ENCODE assay signal across 21 cellular contexts in genomic region chr21:42569732-42570301, GRCh38. TPM values are rescaled to one million over a fixed set of nuclear protein-coding genes. Genes with fewer than 3 reads are reported as not detected.
A peak's percentile ranks its signal among the peaks of the same experiment; 100 is the strongest.
DNase-seq lines count a peak whose midpoint lies in the region; ATAC-seq, FAIRE-seq and TF ChIP-seq lines count a peak whose summit lies in the region.
"Had no signal": no experiment of that assay in that cellular context is flagged by ENCODE, and none has a peak within 500 bp of the region (broad histone marks: within the 10 kb centered on the region; RNA-seq: fewer than 3 reads in every experiment).

No MANE protein-coding gene starts in this region.

- no peak for TF ChIP-seq POLR2A in right lobe of liver (IDR thresholded peaks at IDR 0.05)
- no peak for TF ChIP-seq POLR2A in HepG2 (IDR thresholded peaks at IDR 0.05; ENCODE audit: insufficient read depth in 1 of 2, low read depth in 2 of 2, low read length in 2 of 2)

- peaks cover 78% of the 10 kb centered on the region for H3K36me3 Mint-ChIP-seq in endodermal cell (ENCODE audit: low read depth)

- DNase-seq in right lobe of liver (peak; percentile 12 to 60 (median 46)), HepG2 (ENCODE audit: low spot score) (no peak), endodermal cell (peak; percentile 25), posterior vena cava (ENCODE audit: low spot score) (peak; percentile 55), mucosa of gallbladder (ENCODE audit: low spot score) (no peak), NCI-H345 (lab: John Stamatoyannopoulos, UW) (no peak)
- DNase-seq: activated B cell treated with CpG ODN at 0.5 μM for 24 hours; activated naive CD8-positive, alpha-beta T cell treated with anti-CD3 and anti-CD28 coated beads, Interleukin-2, amount 50 U/mL, for 24 hours; left ventricle myocardium inferior; MM.1S; NCI-H1436; NCI-H774; OCI-M1; retina had no signal

- TF ChIP-seq RAD21 in HepG2 (CRISPR knock-in tag; IDR thresholded peaks at IDR 0.05), result no peak

- H3K4me2 ChIP-seq in HepG2 (ENCODE audit: low read depth, low read length), result no peak overlapping the region

- H3K4me3 Mint-ChIP-seq in endodermal cell, result no peak overlapping the region
- H3K4me3 Mint-ChIP-seq: activated B cell treated with CpG ODN at 0.5 μM for 24 hours; activated naive CD8-positive, alpha-beta T cell treated with anti-CD3 and anti-CD28 coated beads, Interleukin-2, amount 50 U/mL, for 24 hours; IgD-negative memory B cell had no signal

- ATAC-seq in right lobe of liver (peak in 3 of 4 donors; percentile 24 to 72 (median 32)), HepG2 (no peak), GM18909 (IDR thresholded peaks at IDR 0.05; ENCODE audit: poor library complexity, unreplicated experiment) (no peak)
- ATAC-seq: activated naive CD8-positive, alpha-beta T cell treated with anti-CD3 and anti-CD28 coated beads, Interleukin-2, amount 50 U/mL, for 24 hours had no signal

- no peak for FAIRE-seq in HepG2 (lab: Jason Lieb, UNC)
- FAIRE-seq: endometrium had no signal

- in situ Hi-C loops in HepG2 (cut with HindIII; ENCODE audit: extremely low pct_ligation_motif_present, low pct_unique_long_range_greater_than_20kb), result no loop called here

- H3K4me1 ChIP-seq in right lobe of liver, result no peaks in the 10 kb centered on the region
- no peaks in the 10 kb centered on the region for H3K4me1 ChIP-seq in HepG2 (ENCODE audit: insufficient read depth, low read length)
- H3K4me1 ChIP-seq in endodermal cell (ENCODE audit: control insufficient read depth, insufficient read depth, low read length), result no peaks in the 10 kb centered on the region
- H3K4me1 ChIP-seq: breast epithelium, left ventricle myocardium inferior had no signal

- no peaks in the 10 kb centered on the region for H3K79me2 ChIP-seq in HepG2 (ENCODE audit: insufficient read depth, low read length)

- intact Hi-C loops in right lobe of liver (cut with DNase I), result no loop called here
- intact Hi-C loops in HepG2 (cut with micrococcal nuclease; ENCODE audit: unreplicated experiment), result loop anchor here (5.0 kb wide), 1 partner anchor 43 kb away; no protein-coding TSS in a partner anchor
- intact Hi-C loops in posterior vena cava (cut with DNase I), result no loop called here

- H4K20me1 ChIP-seq in HepG2 (ENCODE audit: insufficient read depth, low read length), result no peaks in the 10 kb centered on the region

- H3K27ac Mint-ChIP-seq in endodermal cell, result no peak overlapping the region
- H3K27ac Mint-ChIP-seq: activated B cell treated with CpG ODN at 0.5 μM for 24 hours; activated naive CD8-positive, alpha-beta T cell treated with anti-CD3 and anti-CD28 coated beads, Interleukin-2, amount 50 U/mL, for 24 hours; activated T-helper 2 cell treated with anti-CD3 and anti-CD28 coated beads, Interferon-gamma antibody, Interleukin-2, Interleukin-4, amounts not matched to agents 10 μg/mL and 5 μg/mL and 100 μg/mL, durations not matched to agents 14 hours and 24 hours and 36 hours; IgD-negative memory B cell had no signal

- H3K4me1 Mint-ChIP-seq in endodermal cell, result no peaks in the 10 kb centered on the region
- H3K4me1 Mint-ChIP-seq: activated B cell treated with CpG ODN at 0.5 μM for 24 hours; activated naive CD8-positive, alpha-beta T cell treated with anti-CD3 and anti-CD28 coated beads, Interleukin-2, amount 50 U/mL, for 24 hours had no signal

- CTCF ChIA-PET in HepG2 (lab: Yijun Ruan, JAX; ENCODE audit: low intra/inter-chr PET ratio, low total read pairs), result no interaction called here

- H3K9ac ChIP-seq in HepG2 (ENCODE audit: insufficient read depth, low read depth, low read length), result no peak overlapping the region
- no peak overlapping the region for H3K9ac ChIP-seq in endodermal cell (ENCODE audit: extremely low read depth, low read length, poor library complexity, severe bottlenecking)

- no peak overlapping the region for H2AFZ ChIP-seq in HepG2 (ENCODE audit: low read length)

- H3K27me3 ChIP-seq in right lobe of liver (no peaks in the 10 kb centered on the region), HepG2 (ENCODE audit: control insufficient read depth in 1 of 2, insufficient read depth in 2 of 2, low read length in 2 of 2) (peaks cover 2 to 7% of the 10 kb centered on the region in 2 experiments; a peak in 3 of 5 replicates), endodermal cell (ENCODE audit: control insufficient read depth, insufficient read depth, low read length, poor library complexity, severe bottlenecking) (no peaks in the 10 kb centered on the region)
- H3K27me3 ChIP-seq: breast epithelium had no signal

- H3K36me3 ChIP-seq in right lobe of liver (peaks cover 0 to 6% (median 0%) of the 10 kb centered on the region in 4 donors), HepG2 (replicated peaks in 1 of 2; ENCODE audit: control insufficient read depth in 1 of 2, insufficient read depth in 2 of 2, low read length in 2 of 2) (no peaks in the 10 kb centered on the region), endodermal cell (ENCODE audit: control insufficient read depth, insufficient read depth, low read length) (no peaks in the 10 kb centered on the region)
- H3K36me3 ChIP-seq: breast epithelium had no signal

- no peak overlapping the region for H3K27ac ChIP-seq in right lobe of liver
- H3K27ac ChIP-seq in HepG2 (ENCODE audit: extremely low read length, insufficient read depth, low read length), result no peak overlapping the region
- H3K27ac ChIP-seq in endodermal cell (ENCODE audit: low read depth, low read length), result no peak overlapping the region
- H3K27ac ChIP-seq: breast epithelium, coronary artery, HL-60, left ventricle myocardium inferior had no signal

- 40% methylated on average over 6 of the region's 31 CpGs for WGBS in right lobe of liver (ENCODE audit: insufficient coverage, low coverage, low lambda C conversion rate, missing lambda C conversion rate)
- 55% methylated on average over 16 of the region's 31 CpGs for WGBS in HepG2 (ENCODE audit: low lambda C conversion rate)
- WGBS in endodermal cell (ENCODE audit: insufficient coverage in 1 of 2, insufficient read length in 1 of 2), 2 experiments, result 90 to 93% methylated on average over 16 to 31 of the region's 31 CpGs

- TF ChIP-seq EP300 in HepG2 (IDR thresholded peaks at IDR 0.05; ENCODE audit: low read depth in 2 of 2, low read length in 2 of 2) (no peak), HepG2 (CRISPR knock-in tag; IDR thresholded peaks at IDR 0.05; ENCODE audit: borderline replicate concordance) (no peak)

- H3K9me3 Mint-ChIP-seq in endodermal cell, result no peaks in the 10 kb centered on the region
- H3K9me3 Mint-ChIP-seq: activated B cell treated with CpG ODN at 0.5 μM for 24 hours; activated naive CD8-positive, alpha-beta T cell treated with anti-CD3 and anti-CD28 coated beads, Interleukin-2, amount 50 U/mL, for 24 hours; activated T-helper 2 cell treated with anti-CD3 and anti-CD28 coated beads, Interferon-gamma antibody, Interleukin-2, Interleukin-4, amounts not matched to agents 10 μg/mL and 5 μg/mL and 100 μg/mL, durations not matched to agents 14 hours and 24 hours and 36 hours; IgD-negative memory B cell had no signal

- no peaks in the 10 kb centered on the region for H3K27me3 Mint-ChIP-seq in endodermal cell (ENCODE audit: insufficient read depth)
- H3K27me3 Mint-ChIP-seq: activated B cell treated with CpG ODN at 0.5 μM for 24 hours; activated naive CD8-positive, alpha-beta T cell treated with anti-CD3 and anti-CD28 coated beads, Interleukin-2, amount 50 U/mL, for 24 hours; IgD-negative memory B cell had no signal

- POLR2A ChIA-PET in HepG2 (lab: Yijun Ruan, JAX), result no interaction called here

- H3K4me3 ChIP-seq in right lobe of liver, result no peak overlapping the region
- H3K4me3 ChIP-seq in HepG2 (replicated peaks in 1 of 3; ENCODE audit: insufficient read depth in 1 of 3, low read depth in 2 of 3, low read length in 3 of 3), result no peak overlapping the region
- H3K4me3 ChIP-seq in endodermal cell (ENCODE audit: low read length), result no peak overlapping the region
- H3K4me3 ChIP-seq: breast epithelium, coronary artery, left ventricle myocardium inferior had no signal

- H3K9me3 ChIP-seq in right lobe of liver, result no peaks in the 10 kb centered on the region
- no peaks in the 10 kb centered on the region for H3K9me3 ChIP-seq in HepG2 (ENCODE audit: low read length)
- H3K9me3 ChIP-seq in endodermal cell (ENCODE audit: control insufficient read depth, low read length), result no peaks in the 10 kb centered on the region
- H3K9me3 ChIP-seq: breast epithelium, left ventricle myocardium inferior had no signal

- BruUV-seq in HepG2 (replicated peaks; lab: Mats Ljungman, UMichigan), result no TSS peak

- TF ChIP-seq CTCF in right lobe of liver (IDR thresholded peaks at IDR 0.05) (no peak), HepG2 (CRISPR knock-in tag; IDR thresholded peaks at IDR 0.05) (no peak), endodermal cell (conservative IDR thresholded peaks at IDR 0.05) (no peak)

TF ChIP-seq in HepG2, 621 proteins besides CTCF, POLR2A, EP300 and RAD21 (continues in another document):
- no peak for TF ChIP-seq ZKSCAN8 (CRISPR knock-in tag; IDR thresholded peaks at IDR 0.05; ENCODE audit: borderline replicate concordance)

RNA-seq across cellular contexts. Expression of gene SLC37A1, which starts 56.2 kb away (rescaled TPM):
- total RNA-seq in right lobe of liver (10 to 100 TPM in 1 of 6 experiments, 1 to 10 TPM in 5; 2.5 to 10.8 (median 6.2) TPM), HepG2 (2016; rRNA removed; fragmentation: Illumina TruSeq; extraction: Trizol) (0.17 and 0.40 TPM in 2 replicates), endodermal cell (10 to 100 TPM; 22.7 to 47.0 TPM), posterior vena cava (1 to 10 TPM; 5.2 to 6.0 TPM), mucosa of gallbladder (56.2 TPM)
- total RNA-seq in HepG2 (2016; cell fraction: cytosol; rRNA removed; fragmentation: Illumina TruSeq; extraction: Trizol; ENCODE audit: low read depth), result 0.18 TPM in 1 of 2 replicates, not detected in the other
- 0.10 and 0.28 TPM in 2 replicates for total RNA-seq in HepG2 (2016; cell fraction: insoluble cytoplasmic fraction; rRNA removed; fragmentation: Illumina TruSeq; extraction: Trizol)
- 0.31 and 0.48 TPM in 2 replicates for total RNA-seq in HepG2 (2016; cell fraction: membrane; rRNA removed; fragmentation: Illumina TruSeq; extraction: Trizol)
- 0.31 and 0.34 TPM in 2 replicates for total RNA-seq in HepG2 (2016; cell fraction: nucleus; rRNA removed; fragmentation: Illumina TruSeq; extraction: Trizol)
- polyA plus RNA-seq in HepG2 (2011; rRNA removed), result 0.14 and 0.22 TPM in 2 replicates
- 0.12 and 0.14 TPM in 2 replicates for polyA plus RNA-seq in HepG2 (2011; cell fraction: cytosol; rRNA removed)
- polyA plus RNA-seq in HepG2 (2011; cell fraction: nucleus; rRNA removed), result 0.19 and 0.29 TPM in 2 replicates
- 0.13 and 0.28 TPM in 2 replicates for polyA plus RNA-seq in HepG2 (2012)
- polyA plus RNA-seq in HepG2 (2016; cell fraction: cytosol; fragmentation: Illumina TruSeq; extraction: Trizol; ENCODE audit: low read depth), result 0.18 and 0.58 TPM in 2 replicates
- polyA plus RNA-seq in HepG2 (2016; cell fraction: insoluble cytoplasmic fraction; fragmentation: Illumina TruSeq; extraction: Trizol; ENCODE audit: low read depth), result 0.12 and 0.25 TPM in 2 replicates
- polyA plus RNA-seq in HepG2 (2016; cell fraction: membrane; fragmentation: Illumina TruSeq; extraction: Trizol; ENCODE audit: low read depth), result 0.35 and 0.40 TPM in 2 replicates
- polyA plus RNA-seq in HepG2 (2016; cell fraction: nucleus; fragmentation: Illumina TruSeq; extraction: Trizol; ENCODE audit: insufficient read depth, low read depth), result 0.37 and 0.70 TPM in 2 replicates
- 0.80 and 7.9 TPM in 2 replicates for polyA minus RNA-seq in HepG2 (2011; rRNA and poly(A)+ RNA removed; ENCODE audit: low replicate concordance)
- 0.49 TPM in 1 of 2 replicates, not detected in the other for polyA minus RNA-seq in HepG2 (2011; cell fraction: cytosol; rRNA and poly(A)+ RNA removed)
- polyA minus RNA-seq in HepG2 (2011; cell fraction: nucleus; rRNA and poly(A)+ RNA removed), result 0.12 and 0.39 TPM in 2 replicates
- polyA plus RNA-seq in endodermal cell (2013, experiment 1 of 2), result 7.6 TPM
- 6.3 TPM for polyA plus RNA-seq in endodermal cell (2013, experiment 2 of 2)

Comparison
In these comparisons a context has a peak if more than half of its experiments do, and no peak if none do; other contexts are left out.
1. ATAC-seq: peak in right lobe of liver (3 of 4); none in HepG2 (single experiment) and GM18909 (single experiment).
2. DNase-seq: peak in right lobe of liver (3 of 3), endodermal cell (single experiment) and posterior vena cava (single experiment); none in HepG2 (single experiment), mucosa of gallbladder (single experiment) and NCI-H345 (single experiment).